19 cellular contexts compared by ENCODE assay signal in genomic region chr9:126036881-126037291, GRCh38.
"Had no signal": no experiment of that assay in that cellular context is flagged by ENCODE, and none has a peak within 500 bp of the region (broad histone marks: within the 10 kb centered on the region; RNA-seq: fewer than 3 reads in every experiment).

No MANE protein-coding gene starts in this region.

- H3K27ac ChIP-seq: adrenal gland, cardiac muscle cell, epithelial cell of prostate, WERI-Rb-1 had no signal

- H3K9me3 ChIP-seq: adrenal gland had no signal

- H3K36me3 ChIP-seq: adrenal gland, cardiac muscle cell, WERI-Rb-1 had no signal

- H3K36me3 Mint-ChIP-seq: activated CD4-positive, alpha-beta memory T cell treated with anti-CD3 and anti-CD28 coated beads for 36 hours; activated naive CD4-positive, alpha-beta T cell treated with anti-CD3 and anti-CD28 coated beads, Interleukin-2, amount 50 U/mL, for 72 hours; naive thymus-derived CD8-positive, alpha-beta T cell had no signal

- H3K4me1 Mint-ChIP-seq: activated CD4-positive, alpha-beta T cell treated with anti-CD3 and anti-CD28 coated beads for 36 hours; endodermal cell; naive thymus-derived CD8-positive, alpha-beta T cell had no signal

- H3K4me3 Mint-ChIP-seq: activated CD4-positive, alpha-beta memory T cell treated with anti-CD3 and anti-CD28 coated beads for 36 hours; activated CD4-positive, alpha-beta T cell treated with anti-CD3 and anti-CD28 coated beads for 36 hours; activated T-helper 1 cell treated with anti-CD3 and anti-CD28 coated beads, Interleukin-12 subunit alpha, Interleukin-12 subunit beta, Interleukin-2, Interleukin-4 antibody, amounts not matched to agents 30 ng/mL and 10 ng/mL and 1 ng/mL, durations not matched to agents 14 hours and 24 hours and 36 hours; endodermal cell; naive thymus-derived CD8-positive, alpha-beta T cell; stimulated activated naive CD8-positive, alpha-beta T cell treated with anti-CD3 and anti-CD28 coated beads, Interleukin-15, Interleukin-2, amounts not matched to agents 100 ng/mL and 50 ng/mL, for 24 hours had no signal

- DNase-seq: activated CD4-positive, alpha-beta memory T cell treated with anti-CD3 and anti-CD28 coated beads for 36 hours; activated CD4-positive, alpha-beta T cell treated with anti-CD3 and anti-CD28 coated beads for 36 hours; activated gamma-delta T cell treated with Interleukin-2 at 50 U/mL for 16 hours; activated T-cell treated with anti-CD3 and anti-CD28 coated beads for 4 hours; endodermal cell; foreskin melanocyte; mesenchymal stem cell; naive thymus-derived CD8-positive, alpha-beta T cell; stimulated activated CD4-positive, alpha-beta T cell treated with anti-CD3 and anti-CD28 coated beads, Interleukin-2, amount 100 ng/mL, for 24 hours; SW 1271; T-helper 2 cell; trophoblast cell; WERI-Rb-1 had no signal

- H3K27me3 ChIP-seq: adrenal gland, cardiac muscle cell had no signal

- ATAC-seq: activated CD4-positive, alpha-beta T cell treated with anti-CD3 and anti-CD28 coated beads for 36 hours; activated naive CD4-positive, alpha-beta T cell treated with anti-CD3 and anti-CD28 coated beads, Interleukin-2, amount 50 U/mL, for 72 hours; naive thymus-derived CD8-positive, alpha-beta T cell had no signal

- H3K27ac Mint-ChIP-seq: activated CD4-positive, alpha-beta memory T cell treated with anti-CD3 and anti-CD28 coated beads for 36 hours; activated CD4-positive, alpha-beta T cell treated with anti-CD3 and anti-CD28 coated beads for 36 hours; activated naive CD4-positive, alpha-beta T cell treated with anti-CD3 and anti-CD28 coated beads, Interleukin-2, amount 50 U/mL, for 72 hours; activated T-helper 1 cell treated with anti-CD3 and anti-CD28 coated beads, Interleukin-12 subunit alpha, Interleukin-12 subunit beta, Interleukin-2, Interleukin-4 antibody, amounts not matched to agents 30 ng/mL and 10 ng/mL and 1 ng/mL, durations not matched to agents 14 hours and 24 hours and 36 hours; endodermal cell; naive thymus-derived CD8-positive, alpha-beta T cell; stimulated activated naive CD8-positive, alpha-beta T cell treated with anti-CD3 and anti-CD28 coated beads, Interleukin-15, Interleukin-2, amounts not matched to agents 100 ng/mL and 50 ng/mL, for 24 hours had no signal

- H3K9me3 Mint-ChIP-seq: activated T-helper 1 cell treated with anti-CD3 and anti-CD28 coated beads, Interleukin-12 subunit alpha, Interleukin-12 subunit beta, Interleukin-2, Interleukin-4 antibody, amounts not matched to agents 30 ng/mL and 10 ng/mL and 1 ng/mL, durations not matched to agents 14 hours and 24 hours and 36 hours; stimulated activated naive CD8-positive, alpha-beta T cell treated with anti-CD3 and anti-CD28 coated beads, Interleukin-15, Interleukin-2, amounts not matched to agents 100 ng/mL and 50 ng/mL, for 24 hours had no signal

- H3K4me3 ChIP-seq: adrenal gland, cardiac muscle cell had no signal
